In the genomic region with DNA sequence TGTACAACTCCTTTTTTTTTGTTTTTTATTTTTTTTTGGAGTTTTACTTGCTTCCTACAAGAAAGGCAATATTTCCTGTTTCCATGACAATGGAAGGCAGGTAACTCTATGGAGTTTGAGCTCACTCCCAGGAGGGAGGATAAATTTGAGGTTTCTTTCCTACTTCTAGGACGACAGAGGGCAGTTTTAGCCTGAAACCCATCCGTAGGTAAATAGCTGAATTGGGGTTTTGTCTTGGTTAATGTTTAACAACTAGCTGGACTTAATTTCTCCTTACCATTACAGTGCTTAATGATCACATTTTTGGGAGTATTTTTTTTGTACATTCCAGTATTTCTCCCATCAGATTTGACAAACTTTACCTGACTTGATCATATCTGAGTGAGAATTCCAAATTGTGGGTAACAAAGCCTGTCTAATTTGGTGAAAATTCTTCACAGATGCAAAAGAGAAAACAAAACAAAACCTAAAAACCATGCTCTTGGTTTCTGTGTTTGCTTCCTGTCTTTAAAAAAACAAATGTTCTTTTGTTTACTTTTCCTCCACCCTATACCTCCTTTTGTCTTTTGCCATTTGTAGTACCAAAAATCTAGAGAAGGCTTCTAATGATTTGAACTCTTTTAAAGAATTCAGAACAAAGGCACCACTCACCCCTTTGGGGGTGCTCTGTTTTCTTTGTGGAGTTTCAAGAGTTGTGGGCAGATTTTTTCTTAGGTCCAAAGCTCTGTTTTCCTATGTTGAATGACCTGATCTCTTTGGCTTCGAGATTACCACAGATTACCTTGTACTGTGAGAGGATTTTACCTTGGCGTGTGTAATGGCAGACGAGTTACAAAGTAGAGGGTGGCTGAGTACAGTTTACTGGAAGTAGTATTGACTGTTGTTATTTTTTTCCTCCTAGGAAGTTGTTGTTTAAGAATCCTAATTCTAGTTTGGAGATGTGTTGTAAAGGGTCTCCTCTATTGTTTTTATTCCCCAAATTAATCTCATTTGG, we compare ENCODE assay signal across 7 cellular contexts.
A peak's percentile ranks its signal among the peaks of the same experiment; 100 is the strongest.
DNase-seq lines count a peak whose midpoint lies in the region; ATAC-seq lines count a peak whose summit lies in the region.

No MANE protein-coding gene starts in this region.

- peak; percentile 32 for ATAC-seq in GM18519 (IDR thresholded peaks at IDR 0.05; ENCODE audit: low FRiP score, unreplicated experiment)
- peak; percentile 72 for ATAC-seq in GM19324 (IDR thresholded peaks at IDR 0.05; ENCODE audit: low FRiP score, unreplicated experiment)
- peak; percentile 40 for ATAC-seq in GM21717 (IDR thresholded peaks at IDR 0.05; ENCODE audit: unreplicated experiment)
- peak; percentile 60 for ATAC-seq in HG02852 (IDR thresholded peaks at IDR 0.05; ENCODE audit: unreplicated experiment)
- peak; percentile 54 for ATAC-seq in HG03097 (IDR thresholded peaks at IDR 0.05; ENCODE audit: low FRiP score, unreplicated experiment)
- peak; percentile 59 for ATAC-seq in HG03460 (IDR thresholded peaks at IDR 0.05; ENCODE audit: unreplicated experiment)

- peak; percentile 5 for DNase-seq in SW480 (ENCODE audit: low spot score)

Comparison
In these comparisons a context has a peak if more than half of its experiments do, and no peak if none do; other contexts are left out.
1. Peak in every context shown above with its lines: DNase-seq and ATAC-seq.